Comparison of ENCODE assay signal across 11 cellular contexts in genomic region chr11:42465613-42466012, GRCh38.
"Had no signal": no experiment of that assay in that cellular context is flagged by ENCODE, and none has a peak within 500 bp of the region (broad histone marks: within the 10 kb centered on the region; RNA-seq: fewer than 3 reads in every experiment).

No MANE protein-coding gene starts in this region.

- H3K4me3 ChIP-seq: heart left ventricle had no signal

- ATAC-seq: activated T-cell treated with anti-CD3 and anti-CD28 coated beads, Interleukin-2, amount 50 U/mL, for 4 hours; heart left ventricle; left lobe of liver had no signal

- H3K4me1 ChIP-seq: heart left ventricle had no signal

- H3K27me3 ChIP-seq: heart left ventricle had no signal

- H3K36me3 ChIP-seq: heart left ventricle had no signal

- H3K27ac ChIP-seq: heart left ventricle had no signal

- DNase-seq: activated CD4-positive, alpha-beta T cell treated with anti-CD3 and anti-CD28 coated beads, Interleukin-2, amount 50 U/mL, for 48 hours; activated CD4-positive, CD25-positive, alpha-beta regulatory T cell treated with anti-CD3 and anti-CD28 coated beads, Interleukin-2, amount 50 U/mL, for 72 hours; activated gamma-delta T cell; activated T-cell treated with anti-CD3 and anti-CD28 coated beads, Interleukin-2, amount 50 U/mL, for 4 hours; amygdala; effector memory CD4-positive, alpha-beta T cell; heart left ventricle; mesendoderm; nephron progenitor cell; stimulated activated CD4-positive, alpha-beta T cell treated with anti-CD3 and anti-CD28 coated beads, Interleukin-4, amount 100 ng/mL, for 24 hours had no signal
